2 cellular contexts compared by ENCODE assay signal in the genomic region with DNA sequence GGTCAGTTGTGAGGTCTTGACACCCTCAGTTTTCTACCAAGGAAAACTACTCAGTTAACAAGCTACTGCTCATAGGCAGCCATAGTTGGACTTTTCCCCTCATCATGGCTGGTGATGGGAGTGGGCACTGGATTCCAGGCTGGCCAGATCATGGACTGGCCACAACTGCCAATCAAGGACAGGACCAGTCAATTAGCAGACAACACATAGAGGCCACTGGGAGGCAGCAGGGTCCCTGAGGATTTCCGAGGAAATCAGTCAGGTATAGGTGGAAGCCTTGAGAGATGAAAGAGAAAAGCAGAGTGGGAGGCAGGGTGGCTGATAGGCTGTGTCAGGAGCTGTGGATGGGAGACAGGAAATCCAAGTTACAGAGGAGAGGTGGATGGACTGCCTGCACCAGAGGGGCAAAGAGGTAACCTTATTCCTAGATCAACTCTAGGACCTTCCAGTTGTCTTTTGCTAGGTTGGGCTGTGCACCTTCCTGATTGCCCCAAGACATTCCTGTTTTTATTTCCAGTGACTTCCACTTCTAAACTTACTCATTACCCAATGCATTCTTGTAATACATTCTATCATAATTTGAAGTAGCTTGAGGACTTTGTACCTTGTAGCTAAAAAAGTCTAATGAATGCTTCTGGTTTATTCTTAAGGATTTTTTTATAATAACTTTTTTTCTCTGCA.
TF ChIP-seq lines count a peak whose summit lies in the region.

No MANE protein-coding gene starts in this region.

TF ChIP-seq in H1, 55 proteins besides CTCF, POLR2A, EP300 and RAD21 (continued from another document):
- TF ChIP-seq BACH1 (IDR thresholded peaks at IDR 0.05; ENCODE audit: low read length) (no peak), CEBPB (IDR thresholded peaks at IDR 0.05; ENCODE audit: low read depth, low read length) (no peak), RBBP5 (IDR thresholded peaks at IDR 0.05; ENCODE audit: borderline replicate concordance, low read depth, low read length) (no peak), EZH2 (IDR thresholded peaks at IDR 0.05; ENCODE audit: low read depth, low read length, severe bottlenecking) (no peak), KDM1A (IDR thresholded peaks at IDR 0.05; ENCODE audit: borderline replicate concordance, low read length) (no peak), CHD2 (IDR thresholded peaks at IDR 0.05; ENCODE audit: low read length) (no peak), SIRT6 (IDR thresholded peaks at IDR 0.05; ENCODE audit: low read length) (no peak), TAF1 (IDR thresholded peaks at IDR 0.05; ENCODE audit: low read depth, low read length) (no peak)

TF ChIP-seq in liver, 16 proteins besides CTCF, POLR2A, EP300 and RAD21 (continued from another document):
- no peak for TF ChIP-seq FOXA1 (IDR thresholded peaks at IDR 0.05)
- TF ChIP-seq, protein P1, sequence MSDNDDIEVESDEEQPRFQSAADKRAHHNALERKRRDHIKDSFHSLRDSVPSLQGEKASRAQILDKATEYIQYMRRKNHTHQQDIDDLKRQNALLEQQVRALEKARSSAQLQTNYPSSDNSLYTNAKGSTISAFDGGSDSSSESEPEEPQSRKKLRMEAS (IDR thresholded peaks at IDR 0.05) = no peak
- TF ChIP-seq GABPA (IDR thresholded peaks at IDR 0.05 in 1 of 2, conservative IDR thresholded peaks at IDR 0.05 in 1 of 2) = no peak
- no peak for TF ChIP-seq HNF4G (IDR thresholded peaks at IDR 0.05)
- TF ChIP-seq RXRA (IDR thresholded peaks at IDR 0.05) = no peak
- no peak for TF ChIP-seq SP1 (IDR thresholded peaks at IDR 0.05)
- no peak for TF ChIP-seq NR2F2 (IDR thresholded peaks at IDR 0.05)
TF ChIP-seq in liver: peak in this region for 0.
